Comparison of ENCODE assay signal across 1 cellular context in the genomic region with DNA sequence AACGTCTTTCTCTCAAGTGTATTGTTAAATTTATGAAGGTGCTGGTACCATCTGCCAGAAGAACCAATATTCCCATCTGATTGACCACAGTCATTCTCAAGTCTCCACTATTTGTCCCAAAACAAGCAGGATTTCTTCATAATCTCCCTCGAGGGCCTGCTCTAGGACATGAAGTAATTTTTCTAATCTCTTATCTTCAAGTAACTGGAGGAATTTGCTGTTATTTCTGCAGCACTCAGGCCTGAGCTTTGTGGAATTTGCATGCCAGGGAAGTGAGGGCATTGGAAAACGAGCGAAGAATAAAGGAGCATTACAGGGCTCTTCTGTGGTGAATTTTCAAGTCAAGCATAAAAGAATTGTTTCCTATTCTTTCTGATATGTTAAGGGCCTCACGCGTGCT.
TF ChIP-seq lines count a peak whose summit lies in the region.

No MANE protein-coding gene starts in this region.

TF ChIP-seq in SK-N-SH, 30 proteins besides CTCF, POLR2A, EP300 and RAD21 (continued from another document):
- TF ChIP-seq ZBTB33 (IDR thresholded peaks at IDR 0.05; ENCODE audit: borderline replicate concordance, low read depth), result no peak
